11 cellular contexts compared by ENCODE assay signal in the genomic region with DNA sequence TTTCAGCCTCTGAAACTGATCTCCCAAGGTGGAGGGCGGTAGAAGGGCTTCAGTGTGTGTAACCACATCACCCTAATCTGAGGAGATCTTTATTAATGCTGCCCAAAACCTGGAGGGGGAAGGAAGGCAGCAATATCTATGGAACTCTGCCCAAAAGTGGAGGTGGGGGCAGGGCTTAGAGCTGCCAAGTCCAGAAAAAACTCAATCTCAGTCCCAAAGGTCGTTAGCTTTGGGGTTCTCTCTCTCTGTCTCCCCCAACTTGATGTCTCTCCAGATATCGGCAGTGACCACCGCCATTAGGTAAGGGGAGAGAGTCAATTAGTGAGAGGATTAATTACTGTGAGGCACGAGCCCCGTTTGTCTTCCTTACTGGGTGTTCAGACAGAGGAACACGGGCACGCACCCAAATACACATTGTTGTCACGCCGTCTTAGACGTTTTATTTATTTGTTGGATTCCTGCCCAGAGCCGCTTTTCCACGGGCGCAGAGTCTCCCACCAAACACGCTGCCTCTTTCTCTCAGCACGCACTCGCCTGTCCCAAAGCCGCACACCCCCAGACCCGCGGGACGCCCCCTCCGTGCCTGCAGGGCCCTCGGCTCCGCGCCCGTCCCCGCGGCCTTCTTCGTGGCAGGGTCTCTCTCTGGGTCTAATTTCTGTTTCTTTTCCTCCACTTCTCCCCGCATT. TPM values are rescaled to one million over a fixed set of nuclear protein-coding genes. Genes with fewer than 3 reads are reported as not detected.
A peak's percentile ranks its signal among the peaks of the same experiment; 100 is the strongest.
DNase-seq lines count a peak whose midpoint lies in the region; ATAC-seq and TF ChIP-seq lines count a peak whose summit lies in the region.
"Had no signal": no experiment of that assay in that cellular context is flagged by ENCODE, and none has a peak within 500 bp of the region (broad histone marks: within the 10 kb centered on the region; RNA-seq: fewer than 3 reads in every experiment).

No MANE protein-coding gene starts in this region.

- no peak for ATAC-seq in activated CD8-positive, alpha-beta T cell treated with anti-CD3 and anti-CD28 coated beads, Interleukin-2, amount 10 ng/mL, durations not matched to agents 7 days and 5 days
- no peak for ATAC-seq in HG02571 (IDR thresholded peaks at IDR 0.05; ENCODE audit: unreplicated experiment)
- ATAC-seq: body of pancreas had no signal

- H3K27ac Mint-ChIP-seq in activated CD8-positive, alpha-beta T cell treated with anti-CD3 and anti-CD28 coated beads, Interleukin-2, amount 10 ng/mL, durations not matched to agents 7 days and 5 days: no peak overlapping the region

- TF ChIP-seq CTCF in kidney epithelial cell (IDR thresholded peaks at IDR 0.05; ENCODE audit: insufficient read depth, low read length, poor library complexity, severe bottlenecking): no peak

- H3K9me3 Mint-ChIP-seq in activated CD8-positive, alpha-beta T cell treated with anti-CD3 and anti-CD28 coated beads, Interleukin-2, amount 10 ng/mL, durations not matched to agents 7 days and 5 days (ENCODE audit: insufficient read depth): no peaks in the 10 kb centered on the region

- peak overlapping the region; percentile 29 for H3K4me3 Mint-ChIP-seq in activated CD8-positive, alpha-beta T cell treated with anti-CD3 and anti-CD28 coated beads, Interleukin-2, amount 10 ng/mL, durations not matched to agents 7 days and 5 days

- H3K27me3 ChIP-seq in kidney epithelial cell (ENCODE audit: control insufficient read depth, insufficient read depth, low read length) (no peaks in the 10 kb centered on the region), stomach smooth muscle (ENCODE audit: control insufficient read depth in 1 of 2, insufficient read depth in 2 of 2, low read length in 2 of 2) (peaks cover 92 to 96% of the 10 kb centered on the region in 2 donors)

- H3K36me3 ChIP-seq in kidney epithelial cell (ENCODE audit: control insufficient read depth, insufficient read depth, low read length): no peaks in the 10 kb centered on the region
- H3K36me3 ChIP-seq in stomach smooth muscle (ENCODE audit: control insufficient read depth in 2 of 2, insufficient read depth in 2 of 2, low read length in 2 of 2): no peaks in the 10 kb centered on the region
- H3K36me3 ChIP-seq: upper lobe of left lung had no signal

- no peaks in the 10 kb centered on the region for H3K36me3 Mint-ChIP-seq in activated CD8-positive, alpha-beta T cell treated with anti-CD3 and anti-CD28 coated beads, Interleukin-2, amount 10 ng/mL, durations not matched to agents 7 days and 5 days (ENCODE audit: low read depth)

- no peak overlapping the region for H3K9ac ChIP-seq in stomach smooth muscle (ENCODE audit: low read length in 2 of 2)

- H3K4me1 ChIP-seq in stomach smooth muscle (ENCODE audit: control insufficient read depth, insufficient read depth, low read length): peaks cover 51% of the 10 kb centered on the region

- H3K4me3 ChIP-seq in kidney epithelial cell (ENCODE audit: low read depth, low read length) (peak overlapping the region; percentile 21), stomach smooth muscle (ENCODE audit: low read length in 2 of 2) (peak overlapping the region; percentile 44 to 58)
- H3K4me3 ChIP-seq: body of pancreas had no signal

- H3K27me3 Mint-ChIP-seq in activated CD8-positive, alpha-beta T cell treated with anti-CD3 and anti-CD28 coated beads, Interleukin-2, amount 10 ng/mL, durations not matched to agents 7 days and 5 days (ENCODE audit: low read depth): peaks cover 90% of the 10 kb centered on the region

- POLR2A ChIA-PET in activated CD8-positive, alpha-beta T cell treated with anti-CD3 and anti-CD28 coated beads, Interleukin-2, amount 10 ng/mL, durations not matched to agents 7 days and 5 days (lab: Charles Lee): interaction anchor here (0.8 kb wide), 1 partner anchor 8 kb away, joined by 3 read pairs; no protein-coding TSS in a partner anchor

- DNase-seq in activated naive CD4-positive, alpha-beta T cell treated with Interleukin-2 at 50 U/mL for 16 hours: peak; percentile 13
- DNase-seq in activated naive CD4-positive, alpha-beta T cell treated with anti-CD3 and anti-CD28 coated beads, Interleukin-2, amount 50 U/mL, for 16 hours: no peak
- no peak for DNase-seq in activated CD8-positive, alpha-beta T cell treated with anti-CD3 and anti-CD28 coated beads, Interleukin-2, amount 10 ng/mL, durations not matched to agents 7 days and 5 days
- DNase-seq in kidney epithelial cell (ENCODE audit: low read depth) (no peak), SIG-M5 treated with dmso at 0.1 percent for 504 hours (lab: John Stamatoyannopoulos, UW; ENCODE audit: unreplicated experiment) (no peak), HCEC 1CT (no peak)
- DNase-seq: NCI-H1417 treated with DMSO at 0.1 percent for 48 hours had no signal

- H3K4me1 Mint-ChIP-seq in activated CD8-positive, alpha-beta T cell treated with anti-CD3 and anti-CD28 coated beads, Interleukin-2, amount 10 ng/mL, durations not matched to agents 7 days and 5 days (ENCODE audit: low read depth): peaks cover 51% of the 10 kb centered on the region

- H3K27ac ChIP-seq in stomach smooth muscle (ENCODE audit: low read length): no peak overlapping the region
- H3K27ac ChIP-seq: body of pancreas, upper lobe of left lung had no signal

- CTCF ChIA-PET in activated CD8-positive, alpha-beta T cell treated with anti-CD3 and anti-CD28 coated beads, Interleukin-2, amount 10 ng/mL, durations not matched to agents 7 days and 5 days (lab: Charles Lee): no interaction called here

- H3K9me3 ChIP-seq in stomach smooth muscle (ENCODE audit: control insufficient read depth in 2 of 2, low read length in 2 of 2): no peaks in the 10 kb centered on the region
- H3K9me3 ChIP-seq: body of pancreas, upper lobe of left lung had no signal

RNA-seq across cellular contexts. Expression of a gene that starts 5.4 kb away (rescaled TPM):
- total RNA-seq in activated CD8-positive, alpha-beta T cell treated with anti-CD3 and anti-CD28 coated beads, Interleukin-2, amount 10 ng/mL, durations not matched to agents 7 days and 5 days: not detected
- total RNA-seq in kidney epithelial cell: 39.2 and 44.3 TPM in 2 replicates
- total RNA-seq: body of pancreas, upper lobe of left lung had no signal

RNA-seq across cellular contexts. Expression of a gene that starts 16.9 kb away (rescaled TPM):
- total RNA-seq in activated CD8-positive, alpha-beta T cell treated with anti-CD3 and anti-CD28 coated beads, Interleukin-2, amount 10 ng/mL, durations not matched to agents 7 days and 5 days: 10 to 100 TPM; 69.8 to 72.9 TPM
- total RNA-seq in kidney epithelial cell: 43.4 and 54.5 TPM in 2 replicates

Comparison
In these comparisons a context has a peak if more than half of its experiments do, and no peak if none do; other contexts are left out.
1. RNA of a gene that starts 5.4 kb away (total RNA-seq): 39.2 to 44.3 TPM in kidney epithelial cell; not detected in activated CD8-positive, alpha-beta T cell treated with anti-CD3 and anti-CD28 coated beads, Interleukin-2, amount 10 ng/mL, durations not matched to agents 7 days and 5 days; every median in the first group is over 10 times any median in the second.